ENCODE assay signal across 24 cellular contexts in the genomic region with DNA sequence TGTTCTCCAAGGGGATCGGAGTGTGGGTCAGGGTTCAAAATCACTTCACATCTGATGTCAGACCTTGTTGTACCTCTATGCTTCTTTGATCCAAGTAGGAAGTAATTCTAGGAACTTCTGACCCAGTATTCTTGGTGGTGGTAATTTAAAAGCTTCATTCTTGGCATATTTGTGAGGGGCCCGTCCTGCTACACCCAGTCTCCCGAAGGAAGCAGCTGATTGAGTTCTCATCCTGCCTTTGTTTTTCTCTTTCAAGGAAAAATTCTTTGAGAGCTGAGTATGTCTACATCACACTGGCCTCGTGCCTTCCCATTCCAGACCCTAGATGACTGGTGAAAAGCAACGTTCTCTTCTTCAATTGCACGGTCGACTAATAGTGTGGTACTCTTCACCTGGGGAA.
DNase-seq lines count a peak whose midpoint lies in the region; TF ChIP-seq lines count a peak whose summit lies in the region.
"Had no signal": no experiment of that assay in that cellular context is flagged by ENCODE, and none has a peak within 500 bp of the region (broad histone marks: within the 10 kb centered on the region; RNA-seq: fewer than 3 reads in every experiment).

No MANE protein-coding gene starts in this region.

- H3K9me3 ChIP-seq in uterus, result no peaks in the 10 kb centered on the region
- H3K9me3 ChIP-seq: mucosa of descending colon, pancreas, sigmoid colon, thyroid gland had no signal

- no peaks in the 10 kb centered on the region for H3K27me3 Mint-ChIP-seq in nephron progenitor cell (ENCODE audit: low read depth, poor library complexity)

- no peak overlapping the region for H3K4me3 ChIP-seq in uterus
- H3K4me3 ChIP-seq: dorsolateral prefrontal cortex, mucosa of descending colon, pancreas, sigmoid colon, thyroid gland had no signal

- H3K27me3 ChIP-seq in uterus, result no peaks in the 10 kb centered on the region
- H3K27me3 ChIP-seq: dorsolateral prefrontal cortex, pancreas, sigmoid colon, thyroid gland had no signal

- H3K36me3 ChIP-seq in uterus, result no peaks in the 10 kb centered on the region
- H3K36me3 ChIP-seq: pancreas, sigmoid colon, thyroid gland had no signal

- H3K4me3 Mint-ChIP-seq in nephron progenitor cell, result no peak overlapping the region
- H3K4me3 Mint-ChIP-seq: activated CD8-positive, alpha-beta memory T cell treated with anti-CD3 and anti-CD28 coated beads, Interleukin-2, amount 10 ng/mL, durations not matched to agents 7 days and 5 days; activated T-helper 1 cell treated with anti-CD3 and anti-CD28 coated beads, Interleukin-12 subunit alpha, Interleukin-12 subunit beta, Interleukin-2, Interleukin-4 antibody, amounts not matched to agents 30 ng/mL and 10 ng/mL and 1 ng/mL, durations not matched to agents 14 hours and 24 hours and 36 hours; CD4-positive, CD25-positive, alpha-beta regulatory T cell; nephron; stimulated activated naive CD8-positive, alpha-beta T cell treated with anti-CD3 and anti-CD28 coated beads, Interleukin-15, amount 100 ng/mL, for 72 hours had no signal

- peak; percentile 12 to 91 for DNase-seq in dermis microvascular lymphatic vessel endothelial cell (ENCODE audit: low read depth in 2 of 2)
- peak; percentile 15 for DNase-seq in kidney tubule cell (ENCODE audit: low spot score)
- no peak for DNase-seq in NCI-H69 (lab: John Stamatoyannopoulos, UW)
- no peak for DNase-seq in nephron progenitor cell
- DNase-seq in uterus, result no peak
- no peak for DNase-seq in GM19238 (ENCODE audit: insufficient read length, low spot score)
- DNase-seq: activated CD4-positive, alpha-beta T cell treated with anti-CD3 and anti-CD28 coated beads for 48 hours; activated CD8-positive, alpha-beta memory T cell treated with anti-CD3 and anti-CD28 coated beads, Interleukin-2, amount 10 ng/mL, durations not matched to agents 7 days and 5 days; activated naive CD4-positive, alpha-beta T cell treated with anti-CD3 and anti-CD28 coated beads, Interleukin-2, amount 50 U/mL, for 16 hours; anterior cingulate cortex; CD4-positive, CD25-positive, alpha-beta regulatory T cell; central memory CD4-positive, alpha-beta T cell; dorsolateral prefrontal cortex; mucosa of descending colon; NCI-H1092; NCI-H187 treated with DMSO at 0.1 percent for 48 hours; pancreas; sigmoid colon; stimulated activated CD4-positive, alpha-beta T cell treated with anti-CD3 and anti-CD28 coated beads, Interleukin-15, amount 100 ng/mL, for 24 hours; stimulated activated naive CD8-positive, alpha-beta T cell treated with anti-CD3 and anti-CD28 coated beads, Interleukin-15, amount 100 ng/mL, for 72 hours; thyroid gland had no signal

- H3K9me3 Mint-ChIP-seq in nephron progenitor cell, result peaks cover 4% of the 10 kb centered on the region
- H3K9me3 Mint-ChIP-seq: CD4-positive, CD25-positive, alpha-beta regulatory T cell; nephron had no signal

- TF ChIP-seq EP300 in Ishikawa (IDR thresholded peaks at IDR 0.05; ENCODE audit: borderline replicate concordance), result peak; percentile 61; the same call in 1 of the 2 replicates

- no peak overlapping the region for H3K27ac Mint-ChIP-seq in nephron progenitor cell
- H3K27ac Mint-ChIP-seq: activated CD8-positive, alpha-beta memory T cell treated with anti-CD3 and anti-CD28 coated beads, Interleukin-2, amount 10 ng/mL, durations not matched to agents 7 days and 5 days; activated T-helper 1 cell treated with anti-CD3 and anti-CD28 coated beads, Interleukin-12 subunit alpha, Interleukin-12 subunit beta, Interleukin-2, Interleukin-4 antibody, amounts not matched to agents 30 ng/mL and 10 ng/mL and 1 ng/mL, durations not matched to agents 14 hours and 24 hours and 36 hours; CD4-positive, CD25-positive, alpha-beta regulatory T cell; nephron had no signal

- intact Hi-C loops in uterus (cut with DNase I; ENCODE audit: low total_unique reads), result no loop called here

- no peaks in the 10 kb centered on the region for H3K36me3 Mint-ChIP-seq in nephron progenitor cell (ENCODE audit: low read depth)
- H3K36me3 Mint-ChIP-seq: activated CD8-positive, alpha-beta memory T cell treated with anti-CD3 and anti-CD28 coated beads, Interleukin-2, amount 10 ng/mL, durations not matched to agents 7 days and 5 days; CD4-positive, CD25-positive, alpha-beta regulatory T cell had no signal

- no peak for TF ChIP-seq RAD21 in Ishikawa (IDR thresholded peaks at IDR 0.05; ENCODE audit: low read depth)

- TF ChIP-seq POLR2A in uterus (IDR thresholded peaks at IDR 0.05), result no peak

- peaks cover 6% of the 10 kb centered on the region for H3K4me1 Mint-ChIP-seq in nephron progenitor cell
- H3K4me1 Mint-ChIP-seq: activated CD8-positive, alpha-beta memory T cell treated with anti-CD3 and anti-CD28 coated beads, Interleukin-2, amount 10 ng/mL, durations not matched to agents 7 days and 5 days; CD4-positive, CD25-positive, alpha-beta regulatory T cell had no signal

- H3K27ac ChIP-seq in uterus, result no peak overlapping the region
- H3K27ac ChIP-seq: dorsolateral prefrontal cortex, pancreas, sigmoid colon, thyroid gland had no signal

- no peaks in the 10 kb centered on the region for H3K4me1 ChIP-seq in uterus
- H3K4me1 ChIP-seq: pancreas had no signal

- no peak for TF ChIP-seq CTCF in nephron progenitor cell (IDR thresholded peaks at IDR 0.05)
- TF ChIP-seq CTCF in uterus (IDR thresholded peaks at IDR 0.05), result no peak

TF ChIP-seq in Ishikawa, 13 proteins besides CTCF, POLR2A, EP300 and RAD21:
- TF ChIP-seq NFIC (IDR thresholded peaks at IDR 0.05) (peak; percentile 50), EGR1 (IDR thresholded peaks at IDR 0.05) (no peak), TEAD4 (IDR thresholded peaks at IDR 0.05) (peak; percentile 90), FOXM1 (IDR thresholded peaks at IDR 0.05; ENCODE audit: borderline replicate concordance, low read depth) (no peak), TAF1 (IDR thresholded peaks at IDR 0.05; ENCODE audit: low read depth) (no peak), YY1 (IDR thresholded peaks at IDR 0.05; ENCODE audit: low read depth) (no peak), ZBTB7A (IDR thresholded peaks at IDR 0.05; ENCODE audit: low read depth) (no peak), TCF12 (IDR thresholded peaks at IDR 0.05; ENCODE audit: low read depth) (peak; percentile 77)
- TF ChIP-seq, protein P1, sequence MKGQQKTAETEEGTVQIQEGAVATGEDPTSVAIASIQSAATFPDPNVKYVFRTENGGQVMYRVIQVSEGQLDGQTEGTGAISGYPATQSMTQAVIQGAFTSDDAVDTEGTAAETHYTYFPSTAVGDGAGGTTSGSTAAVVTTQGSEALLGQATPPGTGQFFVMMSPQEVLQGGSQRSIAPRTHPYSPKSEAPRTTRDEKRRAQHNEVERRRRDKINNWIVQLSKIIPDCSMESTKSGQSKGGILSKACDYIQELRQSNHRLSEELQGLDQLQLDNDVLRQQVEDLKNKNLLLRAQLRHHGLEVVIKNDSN (IDR thresholded peaks at IDR 0.05), result no peak
- TF ChIP-seq, protein P2, sequence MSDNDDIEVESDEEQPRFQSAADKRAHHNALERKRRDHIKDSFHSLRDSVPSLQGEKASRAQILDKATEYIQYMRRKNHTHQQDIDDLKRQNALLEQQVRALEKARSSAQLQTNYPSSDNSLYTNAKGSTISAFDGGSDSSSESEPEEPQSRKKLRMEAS (IDR thresholded peaks at IDR 0.05), result no peak; the same call in 1 of the 2 replicates
- TF ChIP-seq, protein P3, sequence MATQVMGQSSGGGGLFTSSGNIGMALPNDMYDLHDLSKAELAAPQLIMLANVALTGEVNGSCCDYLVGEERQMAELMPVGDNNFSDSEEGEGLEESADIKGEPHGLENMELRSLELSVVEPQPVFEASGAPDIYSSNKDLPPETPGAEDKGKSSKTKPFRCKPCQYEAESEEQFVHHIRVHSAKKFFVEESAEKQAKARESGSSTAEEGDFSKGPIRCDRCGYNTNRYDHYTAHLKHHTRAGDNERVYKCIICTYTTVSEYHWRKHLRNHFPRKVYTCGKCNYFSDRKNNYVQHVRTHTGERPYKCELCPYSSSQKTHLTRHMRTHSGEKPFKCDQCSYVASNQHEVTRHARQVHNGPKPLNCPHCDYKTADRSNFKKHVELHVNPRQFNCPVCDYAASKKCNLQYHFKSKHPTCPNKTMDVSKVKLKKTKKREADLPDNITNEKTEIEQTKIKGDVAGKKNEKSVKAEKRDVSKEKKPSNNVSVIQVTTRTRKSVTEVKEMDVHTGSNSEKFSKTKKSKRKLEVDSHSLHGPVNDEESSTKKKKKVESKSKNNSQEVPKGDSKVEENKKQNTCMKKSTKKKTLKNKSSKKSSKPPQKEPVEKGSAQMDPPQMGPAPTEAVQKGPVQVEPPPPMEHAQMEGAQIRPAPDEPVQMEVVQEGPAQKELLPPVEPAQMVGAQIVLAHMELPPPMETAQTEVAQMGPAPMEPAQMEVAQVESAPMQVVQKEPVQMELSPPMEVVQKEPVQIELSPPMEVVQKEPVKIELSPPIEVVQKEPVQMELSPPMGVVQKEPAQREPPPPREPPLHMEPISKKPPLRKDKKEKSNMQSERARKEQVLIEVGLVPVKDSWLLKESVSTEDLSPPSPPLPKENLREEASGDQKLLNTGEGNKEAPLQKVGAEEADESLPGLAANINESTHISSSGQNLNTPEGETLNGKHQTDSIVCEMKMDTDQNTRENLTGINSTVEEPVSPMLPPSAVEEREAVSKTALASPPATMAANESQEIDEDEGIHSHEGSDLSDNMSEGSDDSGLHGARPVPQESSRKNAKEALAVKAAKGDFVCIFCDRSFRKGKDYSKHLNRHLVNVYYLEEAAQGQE (IDR thresholded peaks at IDR 0.05; ENCODE audit: low read depth), result no peak

Comparison
In these comparisons a context has a peak if more than half of its experiments do, and no peak if none do; other contexts are left out.
1. DNase-seq: peak in dermis microvascular lymphatic vessel endothelial cell (2 of 2) and kidney tubule cell (single experiment); none in NCI-H69 (single experiment), nephron progenitor cell (single experiment), uterus (0 of 2) and GM19238 (single experiment).